20 cellular contexts compared by ENCODE assay signal in the genomic region with DNA sequence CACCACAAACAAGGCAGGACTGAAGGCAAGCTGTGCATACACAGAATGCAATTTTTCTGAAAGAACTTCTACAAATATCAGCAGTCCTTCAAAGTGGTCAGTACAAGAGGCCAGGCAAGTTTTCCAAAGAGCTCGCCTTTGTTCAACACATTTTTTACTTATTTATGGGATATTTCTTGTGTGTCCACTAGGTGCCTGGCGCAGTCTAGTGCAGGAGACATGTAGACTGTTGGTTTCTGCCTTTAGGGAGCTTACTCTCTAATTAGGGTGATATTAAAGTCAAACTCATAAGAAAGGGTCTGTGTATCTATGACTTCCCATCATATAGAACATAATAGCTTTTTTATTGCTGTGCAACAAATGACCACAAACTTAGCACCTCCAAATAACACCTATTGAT.
"Had no signal": no experiment of that assay in that cellular context is flagged by ENCODE, and none has a peak within 500 bp of the region (broad histone marks: within the 10 kb centered on the region; RNA-seq: fewer than 3 reads in every experiment).

No MANE protein-coding gene starts in this region.

- ATAC-seq: gastrocnemius medialis; left lobe of liver; naive thymus-derived CD4-positive, alpha-beta T cell; psoas muscle; sciatic nerve had no signal

- H3K4me1 ChIP-seq: gastrocnemius medialis, psoas muscle, transverse colon had no signal

- H3K36me3 ChIP-seq: esophagus muscularis mucosa, gastrocnemius medialis, neutrophil, stomach, thoracic aorta, transverse colon had no signal

- H3K4me3 ChIP-seq: esophagus muscularis mucosa, gastrocnemius medialis, psoas muscle, skin epidermis, stomach, thoracic aorta, transverse colon had no signal

- H3K9me3 Mint-ChIP-seq: naive thymus-derived CD4-positive, alpha-beta T cell had no signal

- H3K9me3 ChIP-seq: esophagus muscularis mucosa, gastrocnemius medialis, neutrophil, psoas muscle, stomach, thoracic aorta, transverse colon had no signal

- H3K4me3 Mint-ChIP-seq: naive thymus-derived CD4-positive, alpha-beta T cell had no signal

- H3K27ac ChIP-seq: epithelial cell of prostate, esophagus muscularis mucosa, gastrocnemius medialis, neutrophil, psoas muscle, skin epidermis, stomach, thoracic aorta, transverse colon had no signal

- H3K27me3 ChIP-seq: esophagus muscularis mucosa, gastrocnemius medialis, stomach, transverse colon had no signal

- H3K27ac Mint-ChIP-seq: naive thymus-derived CD4-positive, alpha-beta T cell had no signal

- DNase-seq: effector memory CD4-positive, alpha-beta T cell; gastrocnemius medialis; mammary epithelial cell; psoas muscle; retina; stimulated activated CD4-positive, alpha-beta T cell treated with anti-CD3 and anti-CD28 coated beads, Interleukin-2, amount 100 ng/mL, for 24 hours; stimulated activated CD4-positive, alpha-beta T cell treated with anti-CD3 and anti-CD28 coated beads, Interleukin-4, amount 100 ng/mL, for 4 hours; stimulated activated naive CD4-positive, alpha-beta T cell; stomach; substantia nigra; transverse colon had no signal

- FAIRE-seq: urothelium cell line had no signal

- H3K36me3 Mint-ChIP-seq: naive thymus-derived CD4-positive, alpha-beta T cell had no signal
